9 cellular contexts compared by ENCODE assay signal in genomic region chr14:104731249-104731924, GRCh38. TPM values are rescaled to one million over a fixed set of nuclear protein-coding genes. Genes with fewer than 3 reads are reported as not detected.
DNase-seq lines count a peak whose midpoint lies in the region; ATAC-seq, FAIRE-seq and TF ChIP-seq lines count a peak whose summit lies in the region.
"Had no signal": no experiment of that assay in that cellular context is flagged by ENCODE, and none has a peak within 500 bp of the region (broad histone marks: within the 10 kb centered on the region; RNA-seq: fewer than 3 reads in every experiment).

No MANE protein-coding gene starts in this region.

- DNase-seq in Caco-2 (peak; percentile 64 to 68), HFF-Myc (ENCODE audit: extremely low read depth, low read depth) (no peak), ascending aorta (ENCODE audit: low spot score in 2 of 2) (no peak), right lobe of liver (no peak), GM12892 (ENCODE audit: insufficient read length) (no peak), left lung (no peak)
- DNase-seq in activated T-cell treated with anti-CD3 and anti-CD28 coated beads, Interleukin-2, amount 50 U/mL, for 72 hours: no peak
- no peak for DNase-seq in activated CD4-positive, alpha-beta memory T cell treated with anti-CD3 and anti-CD28 coated beads, Interleukin-2, amount 10 ng/mL, durations not matched to agents 7 days and 5 days

- POLR2A ChIA-PET in Caco-2 (lab: Charles Lee): interaction anchor here (1.2 kb wide), 1 partner anchor 21 kb away, joined by 3 read pairs; the partner anchor contains the start of gene SIVA1
- POLR2A ChIA-PET in activated CD4-positive, alpha-beta memory T cell treated with anti-CD3 and anti-CD28 coated beads, Interleukin-2, amount 10 ng/mL, durations not matched to agents 7 days and 5 days (lab: Charles Lee): no interaction called here

- no peak overlapping the region for H3K27ac Mint-ChIP-seq in Caco-2 (ENCODE audit: unreplicated experiment)
- H3K27ac Mint-ChIP-seq in activated T-cell treated with anti-CD3 and anti-CD28 coated beads, Interleukin-2, amount 50 U/mL, for 72 hours: no peak overlapping the region
- no peak overlapping the region for H3K27ac Mint-ChIP-seq in activated CD4-positive, alpha-beta memory T cell treated with anti-CD3 and anti-CD28 coated beads, Interleukin-2, amount 10 ng/mL, durations not matched to agents 7 days and 5 days
- H3K27ac Mint-ChIP-seq: activated naive CD4-positive, alpha-beta T cell treated with anti-CD3 and anti-CD28 coated beads, Interleukin-2, amount 50 U/mL, for 24 hours had no signal

- no TSS peak for BruUV-seq in Caco-2 (replicated peaks; lab: Mats Ljungman, UMichigan)

- H3K4me3 ChIP-seq in Caco-2 (ENCODE audit: low read depth, low read length) (no peak overlapping the region), HFF-Myc (replicated peaks; ENCODE audit: low read depth, low read length) (no peak overlapping the region), ascending aorta (no peak overlapping the region), right lobe of liver (no peak overlapping the region), left lung (no peak overlapping the region)

- H3K27ac ChIP-seq in ascending aorta (peak overlapping the region; percentile 93 to 94), right lobe of liver (peak overlapping the region; percentile 66 to 82 (median 78)), left lung (no peak overlapping the region)

- intact Hi-C loops in Caco-2 (cut with micrococcal nuclease; ENCODE audit: unreplicated experiment) (no loop called here), ascending aorta (cut with DNase I) (loop anchor here (10.0 kb wide), 1 partner anchor 753 kb away; the partner anchor contains the start of gene CRIP1), right lobe of liver (cut with DNase I) (no loop called here), left lung (cut with DNase I) (no loop called here)

- CTCF ChIA-PET in Caco-2 (lab: Charles Lee): interaction anchor here (0.6 to 1.2 kb wide), 4 partner anchors 21 to 987 kb away, joined by 3 to 11 read pairs (median 4); partner anchors contain the start of gene SIVA1
- CTCF ChIA-PET in activated CD4-positive, alpha-beta memory T cell treated with anti-CD3 and anti-CD28 coated beads, Interleukin-2, amount 10 ng/mL, durations not matched to agents 7 days and 5 days (lab: Charles Lee): no interaction called here

- H3K4me1 ChIP-seq in Caco-2: no peaks in the 10 kb centered on the region
- H3K4me1 ChIP-seq in ascending aorta: peaks cover 30 to 54% of the 10 kb centered on the region in 2 donors
- peaks cover 0 to 54% (median 29%) of the 10 kb centered on the region in 4 donors for H3K4me1 ChIP-seq in right lobe of liver
- peaks cover 9 to 28% of the 10 kb centered on the region in 2 donors for H3K4me1 ChIP-seq in left lung

- no peak overlapping the region for H3K4me3 Mint-ChIP-seq in Caco-2 (ENCODE audit: unreplicated experiment)
- no peak overlapping the region for H3K4me3 Mint-ChIP-seq in activated T-cell treated with anti-CD3 and anti-CD28 coated beads, Interleukin-2, amount 50 U/mL, for 72 hours
- H3K4me3 Mint-ChIP-seq in activated CD4-positive, alpha-beta memory T cell treated with anti-CD3 and anti-CD28 coated beads, Interleukin-2, amount 10 ng/mL, durations not matched to agents 7 days and 5 days: no peak overlapping the region
- H3K4me3 Mint-ChIP-seq: activated naive CD4-positive, alpha-beta T cell treated with anti-CD3 and anti-CD28 coated beads, Interleukin-2, amount 50 U/mL, for 24 hours had no signal

- H3K9me3 ChIP-seq in Caco-2 (no peaks in the 10 kb centered on the region), ascending aorta (no peaks in the 10 kb centered on the region), right lobe of liver (no peaks in the 10 kb centered on the region), left lung (no peaks in the 10 kb centered on the region)

- WGBS in right lobe of liver (ENCODE audit: insufficient coverage, low coverage, low lambda C conversion rate, missing lambda C conversion rate): no CpG with 5 or more reads among the region's 11 CpGs

- H3K27me3 ChIP-seq in Caco-2 (replicated peaks; ENCODE audit: control insufficient read depth, insufficient read depth, low read length) (no peaks in the 10 kb centered on the region), ascending aorta (no peaks in the 10 kb centered on the region), right lobe of liver (no peaks in the 10 kb centered on the region), left lung (no peaks in the 10 kb centered on the region)

- peaks cover 11% of the 10 kb centered on the region for H3K36me3 Mint-ChIP-seq in Caco-2 (ENCODE audit: insufficient read depth, unreplicated experiment)
- no peaks in the 10 kb centered on the region for H3K36me3 Mint-ChIP-seq in activated T-cell treated with anti-CD3 and anti-CD28 coated beads, Interleukin-2, amount 50 U/mL, for 72 hours (ENCODE audit: insufficient read depth in 2 of 2)
- H3K36me3 Mint-ChIP-seq in activated CD4-positive, alpha-beta memory T cell treated with anti-CD3 and anti-CD28 coated beads, Interleukin-2, amount 10 ng/mL, durations not matched to agents 7 days and 5 days (ENCODE audit: low read depth): no peaks in the 10 kb centered on the region
- H3K36me3 Mint-ChIP-seq: activated naive CD4-positive, alpha-beta T cell treated with anti-CD3 and anti-CD28 coated beads, Interleukin-2, amount 50 U/mL, for 24 hours had no signal

- TF ChIP-seq CTCF in Caco-2 (IDR thresholded peaks at IDR 0.05; ENCODE audit: insufficient read depth in 1 of 2, low read depth in 1 of 2, low read length in 1 of 2, severe bottlenecking in 1 of 2, unreplicated experiment in 1 of 2) (peak; percentile 62 to 70), HFF-Myc (IDR thresholded peaks at IDR 0.05; ENCODE audit: low read depth, low read length, missing control alignments) (peak; percentile 57), ascending aorta (IDR thresholded peaks at IDR 0.05) (no peak), right lobe of liver (IDR thresholded peaks at IDR 0.05) (peak; percentile 14 to 28 (median 24)), left lung (IDR thresholded peaks at IDR 0.05) (no peak)

- ATAC-seq in right lobe of liver: no peak
- no peak for ATAC-seq in left lung
- no peak for ATAC-seq in activated T-cell treated with anti-CD3 and anti-CD28 coated beads, Interleukin-2, amount 50 U/mL, for 72 hours (replicated peaks in 1 of 2)

- H3K36me3 ChIP-seq in Caco-2 (ENCODE audit: control insufficient read depth, insufficient read depth, low read length): no peaks in the 10 kb centered on the region
- H3K36me3 ChIP-seq in ascending aorta: no peaks in the 10 kb centered on the region
- no peaks in the 10 kb centered on the region for H3K36me3 ChIP-seq in right lobe of liver
- no peaks in the 10 kb centered on the region for H3K36me3 ChIP-seq in left lung

- no peaks in the 10 kb centered on the region for H3K4me1 Mint-ChIP-seq in Caco-2 (ENCODE audit: low read depth, unreplicated experiment)
- H3K4me1 Mint-ChIP-seq in activated T-cell treated with anti-CD3 and anti-CD28 coated beads, Interleukin-2, amount 50 U/mL, for 72 hours (ENCODE audit: low read depth): no peaks in the 10 kb centered on the region
- H3K4me1 Mint-ChIP-seq in activated CD4-positive, alpha-beta memory T cell treated with anti-CD3 and anti-CD28 coated beads, Interleukin-2, amount 10 ng/mL, durations not matched to agents 7 days and 5 days: no peaks in the 10 kb centered on the region
- H3K4me1 Mint-ChIP-seq: activated naive CD4-positive, alpha-beta T cell treated with anti-CD3 and anti-CD28 coated beads, Interleukin-2, amount 50 U/mL, for 24 hours had no signal

- H3K9me3 Mint-ChIP-seq in Caco-2 (ENCODE audit: unreplicated experiment): no peaks in the 10 kb centered on the region
- H3K9me3 Mint-ChIP-seq in activated T-cell treated with anti-CD3 and anti-CD28 coated beads, Interleukin-2, amount 50 U/mL, for 72 hours: no peaks in the 10 kb centered on the region
- no peaks in the 10 kb centered on the region for H3K9me3 Mint-ChIP-seq in activated CD4-positive, alpha-beta memory T cell treated with anti-CD3 and anti-CD28 coated beads, Interleukin-2, amount 10 ng/mL, durations not matched to agents 7 days and 5 days
- H3K9me3 Mint-ChIP-seq: activated naive CD4-positive, alpha-beta T cell treated with anti-CD3 and anti-CD28 coated beads, Interleukin-2, amount 50 U/mL, for 24 hours had no signal

- peaks cover 7% of the 10 kb centered on the region for H3K27me3 Mint-ChIP-seq in Caco-2 (ENCODE audit: insufficient read depth, unreplicated experiment)
- H3K27me3 Mint-ChIP-seq in activated T-cell treated with anti-CD3 and anti-CD28 coated beads, Interleukin-2, amount 50 U/mL, for 72 hours (ENCODE audit: low read depth): no peaks in the 10 kb centered on the region
- no peaks in the 10 kb centered on the region for H3K27me3 Mint-ChIP-seq in activated CD4-positive, alpha-beta memory T cell treated with anti-CD3 and anti-CD28 coated beads, Interleukin-2, amount 10 ng/mL, durations not matched to agents 7 days and 5 days
- H3K27me3 Mint-ChIP-seq: activated naive CD4-positive, alpha-beta T cell treated with anti-CD3 and anti-CD28 coated beads, Interleukin-2, amount 50 U/mL, for 24 hours had no signal

- no peak for FAIRE-seq in GM12892 (lab: Jason Lieb, UNC)

- no peak for TF ChIP-seq POLR2A in right lobe of liver (IDR thresholded peaks at IDR 0.05)
- TF ChIP-seq POLR2A in GM12892 (IDR thresholded peaks at IDR 0.05; ENCODE audit: low read depth, low read length): no peak

RNA-seq across cellular contexts. Expression of gene ADSS1, which starts 7.4 kb away (rescaled TPM):
- 1.6 and 3.2 TPM in 2 replicates for total RNA-seq in Caco-2 (2022)
- 30.2 TPM for total RNA-seq in ascending aorta
- total RNA-seq in right lobe of liver: 10 to 100 TPM in 5 of 6 experiments, 1 to 10 TPM in 1; 8.1 to 50.5 (median 36.8) TPM
- not detected for polyA plus RNA-seq in GM12892 (2012; ENCODE audit: missing spikeins)
- total RNA-seq in left lung: 1 to 10 TPM; 5.2 to 5.3 TPM
- 1 to 10 TPM; 4.6 to 6.1 TPM for total RNA-seq in activated T-cell treated with anti-CD3 and anti-CD28 coated beads, Interleukin-2, amount 50 U/mL, for 72 hours
- total RNA-seq in activated CD4-positive, alpha-beta memory T cell treated with anti-CD3 and anti-CD28 coated beads, Interleukin-2, amount 10 ng/mL, durations not matched to agents 7 days and 5 days: 1 to 10 TPM in 1 of 2 experiments, under 1 TPM in 1; 0.98 to 1.2 TPM

RNA-seq across cellular contexts. Expression of gene SIVA1, which starts 21.6 kb away (rescaled TPM):
- total RNA-seq in Caco-2 (2022): 99.3 and 105 TPM in 2 replicates
- total RNA-seq in ascending aorta: 410 TPM
- 100 to 1,000 TPM in 2 of 6 experiments, 10 to 100 TPM in 4; 38.1 to 252 (median 50.6) TPM for total RNA-seq in right lobe of liver
- polyA plus RNA-seq in GM12892 (2012; ENCODE audit: missing spikeins): 30.8 TPM
- total RNA-seq in left lung: 10 to 100 TPM; 59.2 to 69.5 TPM
- 10 to 100 TPM; 72.9 TPM for total RNA-seq in activated T-cell treated with anti-CD3 and anti-CD28 coated beads, Interleukin-2, amount 50 U/mL, for 72 hours
- 10 to 100 TPM; 87.0 to 96.2 TPM for total RNA-seq in activated CD4-positive, alpha-beta memory T cell treated with anti-CD3 and anti-CD28 coated beads, Interleukin-2, amount 10 ng/mL, durations not matched to agents 7 days and 5 days

RNA-seq across cellular contexts. Expression of gene INF2, which starts 42.0 kb away (rescaled TPM):
- total RNA-seq in Caco-2 (2022) (70.8 TPM in 2 replicates), ascending aorta (249 TPM), right lobe of liver (10 to 100 TPM; 47.5 to 98.2 (median 71.4) TPM), left lung (100 to 1,000 TPM; 111 to 120 TPM)
- polyA plus RNA-seq in GM12892 (2012; ENCODE audit: missing spikeins): 7.4 TPM
- 10 to 100 TPM; 37.6 to 38.8 TPM for total RNA-seq in activated T-cell treated with anti-CD3 and anti-CD28 coated beads, Interleukin-2, amount 50 U/mL, for 72 hours
- 100 to 1,000 TPM; 120 to 132 TPM for total RNA-seq in activated CD4-positive, alpha-beta memory T cell treated with anti-CD3 and anti-CD28 coated beads, Interleukin-2, amount 10 ng/mL, durations not matched to agents 7 days and 5 days

Comparison
In these comparisons a context has a peak if more than half of its experiments do, and no peak if none do; other contexts are left out.
1. DNase-seq: peak in Caco-2 (2 of 2); none in HFF-Myc (single experiment), ascending aorta (0 of 2), right lobe of liver (0 of 3), GM12892 (single experiment), left lung (0 of 2), activated T-cell treated with anti-CD3 and anti-CD28 coated beads, Interleukin-2, amount 50 U/mL, for 72 hours (0 of 2) and activated CD4-positive, alpha-beta memory T cell treated with anti-CD3 and anti-CD28 coated beads, Interleukin-2, amount 10 ng/mL, durations not matched to agents 7 days and 5 days (single experiment).
2. CTCF ChIP-seq: peak in Caco-2 (2 of 2), HFF-Myc (single experiment) and right lobe of liver (4 of 4); none in ascending aorta (0 of 3) and left lung (0 of 2).
3. H3K27ac ChIP-seq: peak in ascending aorta (2 of 2) and right lobe of liver (3 of 3); none in left lung (0 of 2).